Comparison of ENCODE assay signal across 9 cellular contexts in genomic region chr14:95496111-95496681, GRCh38. TPM values are rescaled to one million over a fixed set of nuclear protein-coding genes. Genes with fewer than 3 reads are reported as not detected.
DNase-seq lines count a peak whose midpoint lies in the region; ATAC-seq and TF ChIP-seq lines count a peak whose summit lies in the region.
"Had no signal": no experiment of that assay in that cellular context is flagged by ENCODE, and none has a peak within 500 bp of the region (broad histone marks: within the 10 kb centered on the region; RNA-seq: fewer than 3 reads in every experiment).

No MANE protein-coding gene starts in this region.

- no peaks in the 10 kb centered on the region for H3K27me3 ChIP-seq in CD4-positive, alpha-beta memory T cell (ENCODE audit: insufficient read depth, low read length)

- H3K4me1 Mint-ChIP-seq in CD4-positive, alpha-beta memory T cell = peaks cover 39 to 79% (median 64%) of the 10 kb centered on the region in 4 donors
- no peaks in the 10 kb centered on the region for H3K4me1 Mint-ChIP-seq in WTC11

- H3K9me3 Mint-ChIP-seq in CD4-positive, alpha-beta memory T cell = peaks cover 0 to 2% (median 0%) of the 10 kb centered on the region in 8 donors
- H3K9me3 Mint-ChIP-seq in WTC11 = peaks cover 9% of the 10 kb centered on the region

- peaks cover 6% of the 10 kb centered on the region for H3K36me3 ChIP-seq in CD4-positive, alpha-beta memory T cell (ENCODE audit: insufficient read depth, low read length)
- H3K36me3 ChIP-seq in mesodermal cell (ENCODE audit: control insufficient read depth, insufficient read depth, low read length) = no peaks in the 10 kb centered on the region

- no peaks in the 10 kb centered on the region for H3K9me3 ChIP-seq in CD4-positive, alpha-beta memory T cell (ENCODE audit: control insufficient read depth in 1 of 2, low read length in 2 of 2)
- H3K9me3 ChIP-seq in mesodermal cell (ENCODE audit: control insufficient read depth, low read length) = no peaks in the 10 kb centered on the region

- no peak for TF ChIP-seq CTCF in WTC11 (IDR thresholded peaks at IDR 0.05)

- DNase-seq in CD4-positive, alpha-beta memory T cell = peak in 2 of 5 donors; percentile 43 to 70
- DNase-seq in WTC11 (ENCODE audit: low spot score) (no peak), amniotic stem cell (lab: John Stamatoyannopoulos, UW) (no peak)
- DNase-seq in stimulated activated CD4-positive, alpha-beta T cell treated with anti-CD3 and anti-CD28 coated beads, Interleukin-15, amount 100 ng/mL, for 24 hours = no peak
- DNase-seq in stimulated activated CD4-positive, alpha-beta T cell treated with anti-CD3 and anti-CD28 coated beads, Interleukin-4, amount 100 ng/mL, for 24 hours = no peak
- DNase-seq: SHP77 treated with DMSO at 0.1 percent for 48 hours had no signal

- peak overlapping the region; percentile 50 for H3K27ac ChIP-seq in CD4-positive, alpha-beta memory T cell (ENCODE audit: low read depth, low read length)
- H3K27ac ChIP-seq in mesodermal cell (ENCODE audit: low read depth, low read length, severe bottlenecking) = peak overlapping the region; percentile 95

- H3K36me3 Mint-ChIP-seq in CD4-positive, alpha-beta memory T cell = peaks cover 21 to 22% of the 10 kb centered on the region in 2 donors
- no peaks in the 10 kb centered on the region for H3K36me3 Mint-ChIP-seq in WTC11

- peak; percentile 13 for ATAC-seq in GM21786 (IDR thresholded peaks at IDR 0.05; ENCODE audit: unreplicated experiment)
- ATAC-seq in WTC11 = no peak
- ATAC-seq in GM21515 (IDR thresholded peaks at IDR 0.05; ENCODE audit: unreplicated experiment) = no peak

- 20 to 37% methylated on average over 2 to 4 of the region's 4 CpGs for WGBS in mesodermal cell (ENCODE audit: insufficient coverage in 2 of 2), 2 experiments

- peaks cover 56% of the 10 kb centered on the region for H3K4me1 ChIP-seq in CD4-positive, alpha-beta memory T cell (ENCODE audit: insufficient read depth, low read length)
- H3K4me1 ChIP-seq in mesodermal cell (ENCODE audit: control insufficient read depth, insufficient read depth, low read length, poor library complexity, severe bottlenecking) = peaks cover 50% of the 10 kb centered on the region

- POLR2A ChIA-PET in CD4-positive, alpha-beta memory T cell (lab: Charles Lee; ENCODE audit: partially characterized antibody) = interaction anchor here (0.6 to 2.3 kb wide), 8 partner anchors 10 to 52 kb away, joined by 3 to 14 read pairs (median 9); partner anchors contain the start of genes GLRX5 and SYNE3
- POLR2A ChIA-PET in WTC11 (lab: Charles Lee) = no interaction called here

- H3K27ac Mint-ChIP-seq in CD4-positive, alpha-beta memory T cell = peak overlapping the region; percentile 84 to 96 (median 87)
- H3K27ac Mint-ChIP-seq in WTC11 = 0 out of 2 replicates have a peak overlapping the region, but pooled peaks have one; percentile 27

- peak overlapping the region in 6 of 8 donors; percentile 33 to 73 (median 68) for H3K4me3 Mint-ChIP-seq in CD4-positive, alpha-beta memory T cell
- no peak overlapping the region for H3K4me3 Mint-ChIP-seq in WTC11

- H3K27me3 Mint-ChIP-seq in CD4-positive, alpha-beta memory T cell = no peaks in the 10 kb centered on the region
- H3K27me3 Mint-ChIP-seq in WTC11 (ENCODE audit: low read depth) = no peaks in the 10 kb centered on the region

- CTCF ChIA-PET in CD4-positive, alpha-beta memory T cell (lab: Charles Lee; ENCODE audit: partially characterized antibody) = interaction anchor here (0.7 to 2.6 kb wide), 11 partner anchors 9 to 54 kb away, joined by 3 to 9 read pairs (median 4); partner anchors contain the start of gene SYNE3
- CTCF ChIA-PET in WTC11 (lab: Charles Lee) = interaction anchor here (0.9 to 1.2 kb wide), 3 partner anchors 11 to 54 kb away, joined by 3 to 4 read pairs (median 4); no protein-coding TSS in a partner anchor

- no peak overlapping the region for H3K4me3 ChIP-seq in CD4-positive, alpha-beta memory T cell (ENCODE audit: low read length in 2 of 2)
- H3K4me3 ChIP-seq in mesodermal cell (ENCODE audit: extremely low read depth, insufficient read depth, low read length, poor library complexity, severe bottlenecking) = no peak overlapping the region

- intact Hi-C loops in CD4-positive, alpha-beta memory T cell (cut with micrococcal nuclease) = no loop called here

TF ChIP-seq in WTC11, 78 proteins besides CTCF, POLR2A, EP300 and RAD21:
- TF ChIP-seq ZNF232 (CRISPR knock-in tag; IDR thresholded peaks at IDR 0.05) (no peak), FOXP4 (CRISPR knock-in tag; IDR thresholded peaks at IDR 0.05) (no peak), MYBL2 (CRISPR knock-in tag; IDR thresholded peaks at IDR 0.05) (no peak), JAZF1 (CRISPR knock-in tag; IDR thresholded peaks at IDR 0.05) (no peak), ATF1 (CRISPR knock-in tag; IDR thresholded peaks at IDR 0.05) (no peak), ATF3 (CRISPR knock-in tag; conservative IDR thresholded peaks at IDR 0.05) (no peak)
- TF ChIP-seq, protein P1, sequence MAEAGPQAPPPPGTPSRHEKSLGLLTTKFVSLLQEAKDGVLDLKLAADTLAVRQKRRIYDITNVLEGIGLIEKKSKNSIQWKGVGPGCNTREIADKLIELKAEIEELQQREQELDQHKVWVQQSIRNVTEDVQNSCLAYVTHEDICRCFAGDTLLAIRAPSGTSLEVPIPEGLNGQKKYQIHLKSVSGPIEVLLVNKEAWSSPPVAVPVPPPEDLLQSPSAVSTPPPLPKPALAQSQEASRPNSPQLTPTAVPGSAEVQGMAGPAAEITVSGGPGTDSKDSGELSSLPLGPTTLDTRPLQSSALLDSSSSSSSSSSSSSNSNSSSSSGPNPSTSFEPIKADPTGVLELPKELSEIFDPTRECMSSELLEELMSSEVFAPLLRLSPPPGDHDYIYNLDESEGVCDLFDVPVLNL (CRISPR knock-in tag; IDR thresholded peaks at IDR 0.05; ENCODE audit: borderline replicate concordance, low read depth) = no peak
TF ChIP-seq in WTC11: peak in this region for 0.

RNA-seq across cellular contexts. Expression of gene SYNE3, which starts 20.3 kb away (rescaled TPM):
- total RNA-seq in CD4-positive, alpha-beta memory T cell = 10 to 100 TPM; 47.7 to 52.2 TPM
- 1 to 10 TPM; 4.3 to 9.0 TPM for polyA plus RNA-seq in CD4-positive, alpha-beta memory T cell
- 0.21 to 0.34 TPM (median 0.24 TPM) in 3 replicates for total RNA-seq in WTC11 (2021)
- 4.2 TPM for polyA plus RNA-seq in mesodermal cell (2013, experiment 1 of 2)
- polyA plus RNA-seq in mesodermal cell (2013, experiment 2 of 2) = 3.9 TPM

RNA-seq across cellular contexts. Expression of gene GLRX5, which starts 38.7 kb away (rescaled TPM):
- total RNA-seq in CD4-positive, alpha-beta memory T cell = 10 to 100 TPM; 17.6 to 18.7 TPM
- polyA plus RNA-seq in CD4-positive, alpha-beta memory T cell = 10 to 100 TPM; 60.3 to 74.7 TPM
- total RNA-seq in WTC11 (2021) = 72.8 to 78.3 TPM (median 76.2 TPM) in 3 replicates
- 61.4 TPM for polyA plus RNA-seq in mesodermal cell (2013, experiment 1 of 2)
- 68.7 TPM for polyA plus RNA-seq in mesodermal cell (2013, experiment 2 of 2)

Comparison
In these comparisons a context has a peak if more than half of its experiments do, and no peak if none do; other contexts are left out.
1. RNA of gene SYNE3, which starts 20.3 kb away (total RNA-seq): 47.7 to 52.2 TPM in CD4-positive, alpha-beta memory T cell; 0.21 to 0.34 TPM in WTC11; every median in the first group is over 10 times any median in the second.